ENCODE assay signal across 19 cellular contexts in the genomic region with DNA sequence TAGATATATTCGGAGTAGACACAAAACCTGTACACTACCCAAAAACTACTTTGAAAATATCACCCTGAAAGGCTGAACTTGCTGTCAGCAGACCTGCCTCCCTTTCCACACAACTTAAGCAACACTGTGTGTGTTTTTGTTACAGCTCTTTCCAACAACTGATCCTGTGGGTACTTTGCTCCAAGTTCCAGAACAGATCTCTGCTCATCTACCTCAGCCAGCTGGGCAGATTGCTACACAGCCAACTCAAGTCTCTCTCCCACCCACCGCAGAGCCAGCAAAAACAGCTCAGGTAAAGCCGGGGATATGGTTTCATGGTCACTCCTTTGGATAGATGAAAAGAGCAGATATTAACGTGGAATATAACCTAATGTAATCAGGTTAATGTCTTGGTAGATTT. TPM values are rescaled to one million over a fixed set of nuclear protein-coding genes. Genes with fewer than 3 reads are reported as not detected.
DNase-seq lines count a peak whose midpoint lies in the region; ATAC-seq and TF ChIP-seq lines count a peak whose summit lies in the region.
"Had no signal": no experiment of that assay in that cellular context is flagged by ENCODE, and none has a peak within 500 bp of the region (broad histone marks: within the 10 kb centered on the region; RNA-seq: fewer than 3 reads in every experiment).

No MANE protein-coding gene starts in this region.

- no peak for ATAC-seq in activated T-helper 17 cell treated with anti-CD3 and anti-CD28 coated beads, Interleukin-2, amount 50 U/mL, for 72 hours (replicated peaks)
- no peak for ATAC-seq in GM21528 (IDR thresholded peaks at IDR 0.05; ENCODE audit: low FRiP score, unreplicated experiment)

- H3K27ac ChIP-seq in H9 (ENCODE audit: insufficient read length, low read depth, low read length) (no peak overlapping the region), endodermal cell (ENCODE audit: low read depth, low read length) (no peak overlapping the region), ascending aorta (no peak overlapping the region)
- H3K27ac ChIP-seq: PC-9 had no signal

- no peak for TF ChIP-seq CTCF in H9 (conservative IDR thresholded peaks at IDR 0.05)
- no peak for TF ChIP-seq CTCF in endodermal cell (conservative IDR thresholded peaks at IDR 0.05)
- TF ChIP-seq CTCF in osteocyte (IDR thresholded peaks at IDR 0.05), result no peak
- TF ChIP-seq CTCF in ascending aorta (IDR thresholded peaks at IDR 0.05), result no peak

- no peak overlapping the region for H3K9ac ChIP-seq in H9 (ENCODE audit: extremely low read depth, insufficient read length, low read length)
- H3K9ac ChIP-seq in endodermal cell (ENCODE audit: extremely low read depth, low read length, poor library complexity, severe bottlenecking), result no peak overlapping the region

- intact Hi-C loops in ascending aorta (cut with DNase I), result loop anchor here (2.0 kb wide), 1 partner anchor 109 kb away; the partner anchor contains the start of gene ACAA1

- no peak overlapping the region for H3K56ac ChIP-seq in H9 (ENCODE audit: insufficient read length, low read depth, low read length)

- no peak overlapping the region for H3K18ac ChIP-seq in H9 (ENCODE audit: insufficient read length, low read depth, low read length)

- DNase-seq in H9, result no peak
- DNase-seq in endodermal cell, result no peak
- DNase-seq in osteocyte (ENCODE audit: extremely low spot score, unreplicated experiment), result no peak
- DNase-seq in ascending aorta (ENCODE audit: low spot score in 2 of 2), result no peak
- no peak for DNase-seq in D341Med (ENCODE audit: low spot score)
- DNase-seq: BE2C, DND-41, KBM-7, NCI-H1092, NCI-H1436 treated with DMSO at 0.1 percent for 48 hours, NCI-H2029, NCI-H2227 treated with DMSO at 0.1 percent for 48 hours, NCI-H510A, NCI-H748 treated with DMSO at 0.1 percent for 48 hours, PC-9, RPMI8226, SHP77 had no signal

- H3K4me3 Mint-ChIP-seq in H9 (no peak overlapping the region), endodermal cell (no peak overlapping the region), osteocyte (ENCODE audit: unreplicated experiment) (no peak overlapping the region)
- H3K4me3 Mint-ChIP-seq in activated T-helper 17 cell treated with anti-CD3 and anti-CD28 coated beads, Interleukin-2, amount 50 U/mL, for 72 hours, result no peak overlapping the region

- H3K14ac ChIP-seq in H9 (ENCODE audit: insufficient read depth, low read length), result no peak overlapping the region

- H3K9me3 ChIP-seq in H9 (ENCODE audit: control insufficient read depth, low read depth, low read length), result no peaks in the 10 kb centered on the region
- no peaks in the 10 kb centered on the region for H3K9me3 ChIP-seq in endodermal cell (ENCODE audit: control insufficient read depth, low read length)
- no peaks in the 10 kb centered on the region for H3K9me3 ChIP-seq in ascending aorta
- H3K9me3 ChIP-seq: BE2C had no signal

- H3K36me3 Mint-ChIP-seq in H9 (ENCODE audit: insufficient read depth in 1 of 3, low read depth in 3 of 3) (peaks cover 6 to 36% (median 35%) of the 10 kb centered on the region in 3 experiments; a peak in 6 of 7 replicates), endodermal cell (ENCODE audit: low read depth) (peaks cover 43% of the 10 kb centered on the region), osteocyte (ENCODE audit: unreplicated experiment) (peaks cover 47% of the 10 kb centered on the region)
- peaks cover 95% of the 10 kb centered on the region for H3K36me3 Mint-ChIP-seq in activated T-helper 17 cell treated with anti-CD3 and anti-CD28 coated beads, Interleukin-2, amount 50 U/mL, for 72 hours (ENCODE audit: low read depth)

- H3K4me1 ChIP-seq in H9 (ENCODE audit: insufficient read depth, low read length), result no peaks in the 10 kb centered on the region
- H3K4me1 ChIP-seq in endodermal cell (ENCODE audit: control insufficient read depth, insufficient read depth, low read length), result no peaks in the 10 kb centered on the region
- H3K4me1 ChIP-seq in ascending aorta, result no peaks in the 10 kb centered on the region
- H3K4me1 ChIP-seq: BE2C had no signal

- H3K4me1 Mint-ChIP-seq in H9, result peaks cover 0 to 3% of the 10 kb centered on the region in 2 experiments; a peak in 1 of 4 replicates
- H3K4me1 Mint-ChIP-seq in activated T-helper 17 cell treated with anti-CD3 and anti-CD28 coated beads, Interleukin-2, amount 50 U/mL, for 72 hours, result no peaks in the 10 kb centered on the region
- H3K4me1 Mint-ChIP-seq in endodermal cell, result no peaks in the 10 kb centered on the region
- H3K4me1 Mint-ChIP-seq in osteocyte (ENCODE audit: unreplicated experiment), result peaks cover 16% of the 10 kb centered on the region

- no peak overlapping the region for H3K4me2 ChIP-seq in H9 (ENCODE audit: insufficient read depth, insufficient read length, low read length)
- H3K4me2 ChIP-seq: PC-9 had no signal

- H2AFZ ChIP-seq in H9 (ENCODE audit: low read length), result no peak overlapping the region
- H2AFZ ChIP-seq: PC-9 had no signal

- no peaks in the 10 kb centered on the region for H3K9me3 Mint-ChIP-seq in H9
- H3K9me3 Mint-ChIP-seq in activated T-helper 17 cell treated with anti-CD3 and anti-CD28 coated beads, Interleukin-2, amount 50 U/mL, for 72 hours, result no peaks in the 10 kb centered on the region
- H3K9me3 Mint-ChIP-seq in endodermal cell, result no peaks in the 10 kb centered on the region
- no peaks in the 10 kb centered on the region for H3K9me3 Mint-ChIP-seq in osteocyte (ENCODE audit: unreplicated experiment)

- H4K20me1 ChIP-seq in H9 (ENCODE audit: control insufficient read depth, insufficient read depth, insufficient read length), result no peaks in the 10 kb centered on the region

- H4K91ac ChIP-seq in H9 (ENCODE audit: insufficient read length, low read depth, low read length), result no peak overlapping the region

- H4K8ac ChIP-seq in H9 (replicated peaks; ENCODE audit: insufficient read length, low read depth, low read length), result no peak overlapping the region

- H2BK120ac ChIP-seq in H9 (ENCODE audit: low read depth, low read length, poor library complexity, severe bottlenecking), result no peak overlapping the region

- H2AK5ac ChIP-seq in H9 (ENCODE audit: insufficient read length, low read length), result no peak overlapping the region

- no peak overlapping the region for H3K23ac ChIP-seq in H9 (ENCODE audit: insufficient read length, low read depth, low read length)

- H3K27me3 ChIP-seq in H9 (ENCODE audit: insufficient read depth, low read length), result no peaks in the 10 kb centered on the region
- no peaks in the 10 kb centered on the region for H3K27me3 ChIP-seq in endodermal cell (ENCODE audit: control insufficient read depth, insufficient read depth, low read length, poor library complexity, severe bottlenecking)
- H3K27me3 ChIP-seq in ascending aorta, result no peaks in the 10 kb centered on the region
- H3K27me3 ChIP-seq: BE2C had no signal

- H2BK15ac ChIP-seq in H9 (ENCODE audit: low read depth, low read length), result no peak overlapping the region

- H3K4ac ChIP-seq in H9 (ENCODE audit: low read depth, low read length), result no peak overlapping the region

- no peaks in the 10 kb centered on the region for H3K79me1 ChIP-seq in H9 (ENCODE audit: insufficient read depth, low read depth, low read length, poor library complexity, severe bottlenecking)

- H3K4me3 ChIP-seq in endodermal cell (ENCODE audit: low read length) (no peak overlapping the region), ascending aorta (no peak overlapping the region)
- H3K4me3 ChIP-seq: PC-9 had no signal

- no peak overlapping the region for H2BK5ac ChIP-seq in H9 (ENCODE audit: insufficient read length, low read length)

- no peaks in the 10 kb centered on the region for H3K79me2 ChIP-seq in H9 (ENCODE audit: insufficient read depth, low read length)

- no peak overlapping the region for H3T11ph ChIP-seq in H9 (ENCODE audit: low read length)

- H4K5ac ChIP-seq in H9 (ENCODE audit: insufficient read length, low read depth, low read length), result no peak overlapping the region

- H3K27ac Mint-ChIP-seq in H9 (peak overlapping the region in 2 of 3 experiments; percentile 37 to 54; a peak in 2 of 7 replicates), endodermal cell (peak overlapping the region; percentile 6), osteocyte (ENCODE audit: unreplicated experiment) (peak overlapping the region; percentile 48)
- H3K27ac Mint-ChIP-seq in activated T-helper 17 cell treated with anti-CD3 and anti-CD28 coated beads, Interleukin-2, amount 50 U/mL, for 72 hours, result peak overlapping the region; percentile 3

- no CpG with 5 or more reads among the region's 4 CpGs for WGBS in H9 (ENCODE audit: extremely low coverage, insufficient read length, low lambda C conversion rate)
- WGBS in endodermal cell (ENCODE audit: insufficient coverage in 1 of 2, insufficient read length in 1 of 2), 2 experiments, result 94 to 95% methylated on average over 3 to 4 of the region's 4 CpGs

- H2BK12ac ChIP-seq in H9 (ENCODE audit: insufficient read length, low read depth, low read length), result no peak overlapping the region

- H3K36me3 ChIP-seq in endodermal cell (ENCODE audit: control insufficient read depth, insufficient read depth, low read length), result peaks cover 68% of the 10 kb centered on the region
- H3K36me3 ChIP-seq in ascending aorta, result peaks cover 12 to 54% of the 10 kb centered on the region in 2 donors
- H3K36me3 ChIP-seq: BE2C had no signal

- H3K23me2 ChIP-seq in H9 (ENCODE audit: insufficient read length, low read depth, low read length, poor library complexity, severe bottlenecking), result no peaks in the 10 kb centered on the region

- H2BK20ac ChIP-seq in H9 (ENCODE audit: low read depth, low read length, poor library complexity, severe bottlenecking), result no peak overlapping the region

- H3K27me3 Mint-ChIP-seq in H9 (ENCODE audit: low read depth) (no peaks in the 10 kb centered on the region), endodermal cell (ENCODE audit: insufficient read depth) (no peaks in the 10 kb centered on the region), osteocyte (ENCODE audit: unreplicated experiment) (no peaks in the 10 kb centered on the region)
- H3K27me3 Mint-ChIP-seq in activated T-helper 17 cell treated with anti-CD3 and anti-CD28 coated beads, Interleukin-2, amount 50 U/mL, for 72 hours, result no peaks in the 10 kb centered on the region

RNA-seq across cellular contexts. Expression of gene SLC22A13, which starts 19.7 kb away (rescaled TPM):
- total RNA-seq in H9 (2021), result 0.11 TPM in 1 of 2 replicates, not detected in the other
- total RNA-seq in activated T-helper 17 cell treated with anti-CD3 and anti-CD28 coated beads, Interleukin-2, amount 50 U/mL, for 72 hours, result 1 to 10 TPM in 1 of 2 donors, under 1 TPM in 1; 0.99 to 1.5 TPM
- under 1 TPM; 0.13 to 0.33 TPM for total RNA-seq in endodermal cell
- polyA plus RNA-seq in endodermal cell (2013, experiment 1 of 2), result not detected
- polyA plus RNA-seq in endodermal cell (2013, experiment 2 of 2), result not detected
- 0.99 and 1.2 TPM in 2 replicates for total RNA-seq in osteocyte
- total RNA-seq in ascending aorta, result not detected

RNA-seq across cellular contexts. Expression of gene SLC22A14, which starts 36.2 kb away (rescaled TPM):
- total RNA-seq in H9 (2021) (not detected in 2 replicates), endodermal cell (under 1 TPM in 1 of 2 donors, not detected in 1; 0.20 TPM), osteocyte (0.30 and 0.47 TPM in 2 replicates), ascending aorta (not detected)
- under 1 TPM; 0.11 to 0.15 TPM for total RNA-seq in activated T-helper 17 cell treated with anti-CD3 and anti-CD28 coated beads, Interleukin-2, amount 50 U/mL, for 72 hours
- polyA plus RNA-seq in endodermal cell (2013, experiment 1 of 2), result not detected
- polyA plus RNA-seq in endodermal cell (2013, experiment 2 of 2), result not detected
- total RNA-seq: PC-9 had no signal
